ENCODE assay signal across 19 cellular contexts in genomic region chr19:57570707-57571106, GRCh38. TPM values are rescaled to one million over a fixed set of nuclear protein-coding genes. Genes with fewer than 3 reads are reported as not detected.
DNase-seq lines count a peak whose midpoint lies in the region; ATAC-seq and TF ChIP-seq lines count a peak whose summit lies in the region.
"Had no signal": no experiment of that assay in that cellular context is flagged by ENCODE, and none has a peak within 500 bp of the region (broad histone marks: within the 10 kb centered on the region; RNA-seq: fewer than 3 reads in every experiment).

No MANE protein-coding gene starts in this region.

- H3K9me3 ChIP-seq in endodermal cell (ENCODE audit: control insufficient read depth, low read length), result peaks cover 100% of the 10 kb centered on the region
- peaks cover 64% of the 10 kb centered on the region for H3K9me3 ChIP-seq in osteoblast (ENCODE audit: low read depth, low read length)
- peaks cover 37% of the 10 kb centered on the region for H3K9me3 ChIP-seq in HAP-1

- H3K36me3 Mint-ChIP-seq in endodermal cell (ENCODE audit: low read depth), result peaks cover 62% of the 10 kb centered on the region

- peak; percentile 28 for TF ChIP-seq POLR2A in GM18505 (IDR thresholded peaks at IDR 0.05; ENCODE audit: borderline replicate concordance, extremely low read depth, insufficient read depth, insufficient read length)

- no peak overlapping the region for H3K9ac ChIP-seq in endodermal cell (ENCODE audit: extremely low read depth, low read length, poor library complexity, severe bottlenecking)

- in situ Hi-C loops in HAP-1 (cut with MboI; ENCODE audit: low sequenced_read_pairs), result no loop called here

- H3K27ac Mint-ChIP-seq in endodermal cell, result no peak overlapping the region
- H3K27ac Mint-ChIP-seq: CD4-positive, alpha-beta memory T cell had no signal

- no peaks in the 10 kb centered on the region for H4K20me1 ChIP-seq in osteoblast (ENCODE audit: insufficient read depth, low read length)

- H3K4me1 Mint-ChIP-seq in endodermal cell, result no peaks in the 10 kb centered on the region
- H3K4me1 Mint-ChIP-seq: CD4-positive, alpha-beta memory T cell had no signal

- DNase-seq in endodermal cell (peak; percentile 2), putamen (ENCODE audit: low spot score) (peak; percentile 78), osteoblast (ENCODE audit: insufficient read length, low spot score, missing footprints) (no peak), HAP-1 (ENCODE audit: low spot score in 2 of 2) (no peak)
- DNase-seq: C1 segment of cervical spinal cord; Calu3; CD4-positive, alpha-beta memory T cell; COR-L47; DMS53; DMS79 treated with DMSO at 0.1 percent for 48 hours; GF-D8; GOT3; HCEC 1CT had no signal

- no peak overlapping the region for H3K27ac ChIP-seq in endodermal cell (ENCODE audit: low read depth, low read length)
- no peak overlapping the region for H3K27ac ChIP-seq in osteoblast (ENCODE audit: low read depth, low read length)

- peaks cover 100% of the 10 kb centered on the region for H3K9me3 Mint-ChIP-seq in endodermal cell

- H3K4me1 ChIP-seq in endodermal cell (ENCODE audit: control insufficient read depth, insufficient read depth, low read length) (no peaks in the 10 kb centered on the region), osteoblast (ENCODE audit: insufficient read depth, low read length) (no peaks in the 10 kb centered on the region), HAP-1 (no peaks in the 10 kb centered on the region)

- H3K27me3 ChIP-seq in endodermal cell (ENCODE audit: control insufficient read depth, insufficient read depth, low read length, poor library complexity, severe bottlenecking) (no peaks in the 10 kb centered on the region), osteoblast (ENCODE audit: insufficient read depth, low read length) (no peaks in the 10 kb centered on the region), HAP-1 (ENCODE audit: low read depth) (no peaks in the 10 kb centered on the region)

- no peak overlapping the region for H3K4me3 Mint-ChIP-seq in endodermal cell
- H3K4me3 Mint-ChIP-seq: CD4-positive, alpha-beta memory T cell had no signal

- TF ChIP-seq CTCF in endodermal cell (conservative IDR thresholded peaks at IDR 0.05) (no peak), osteoblast (IDR thresholded peaks at IDR 0.05; ENCODE audit: extremely low read depth, low read depth, low read length) (no peak)

- H3K79me2 ChIP-seq in osteoblast (ENCODE audit: insufficient read depth, low read length), result peaks cover 3% of the 10 kb centered on the region

- no peak overlapping the region for H2AFZ ChIP-seq in osteoblast (ENCODE audit: low read length)

- H3K36me3 ChIP-seq in endodermal cell (ENCODE audit: control insufficient read depth, insufficient read depth, low read length) (peaks cover 49% of the 10 kb centered on the region), osteoblast (ENCODE audit: insufficient read depth, low read length) (peaks cover 37% of the 10 kb centered on the region), HAP-1 (replicated peaks) (peaks cover 27% of the 10 kb centered on the region)

- peaks cover 4% of the 10 kb centered on the region for H3K27me3 Mint-ChIP-seq in endodermal cell (ENCODE audit: insufficient read depth)
- H3K27me3 Mint-ChIP-seq: CD4-positive, alpha-beta memory T cell had no signal

- H3K4me2 ChIP-seq in osteoblast (ENCODE audit: insufficient read depth, low read length), result no peak overlapping the region

- H3K4me3 ChIP-seq in endodermal cell (ENCODE audit: low read length), result no peak overlapping the region
- H3K4me3 ChIP-seq in osteoblast (ENCODE audit: insufficient read depth, low read length), result no peak overlapping the region
- no peak overlapping the region for H3K4me3 ChIP-seq in HAP-1

- ATAC-seq in GM18505 (IDR thresholded peaks at IDR 0.05; ENCODE audit: unreplicated experiment) (no peak), HG03280 (IDR thresholded peaks at IDR 0.05; ENCODE audit: unreplicated experiment) (no peak), HG03432 (IDR thresholded peaks at IDR 0.05; ENCODE audit: unreplicated experiment) (no peak)

TF ChIP-seq in PFSK-1, 5 proteins besides CTCF, POLR2A, EP300 and RAD21:
- TF ChIP-seq POLR2AphosphoS5 (IDR thresholded peaks at IDR 0.05; ENCODE audit: low read depth, low read length), result 0 out of 2 replicates have a peak, but pooled peaks have one; percentile 0
- no peak for TF ChIP-seq FOXP2 (optimal IDR thresholded peaks at IDR 0.05; ENCODE audit: borderline replicate concordance, extremely low read depth, extremely low read length, insufficient read depth)
- TF ChIP-seq TAF1 (IDR thresholded peaks at IDR 0.05; ENCODE audit: borderline replicate concordance, insufficient read depth, low read length), result no peak
TF ChIP-seq in PFSK-1: peak in this region for 1.

RNA-seq across cellular contexts. Expression of gene ZNF416, which starts 8.0 kb away (rescaled TPM):
- 1.6 TPM for polyA plus RNA-seq in PFSK-1 (2012; ENCODE audit: insufficient read length, low read depth)
- 1 to 10 TPM; 8.0 to 9.1 TPM for total RNA-seq in endodermal cell
- polyA plus RNA-seq in endodermal cell (2013, experiment 1 of 2), result 6.4 TPM
- 6.7 TPM for polyA plus RNA-seq in endodermal cell (2013, experiment 2 of 2)
- total RNA-seq in osteoblast, result 4.3 and 6.2 TPM in 2 replicates

RNA-seq across cellular contexts. Expression of gene ZNF550, which starts 11.0 kb away (rescaled TPM):
- polyA plus RNA-seq in PFSK-1 (2012; ENCODE audit: insufficient read length, low read depth), result 9.7 TPM
- total RNA-seq in endodermal cell (10 to 100 TPM; 12.3 to 16.2 TPM), osteoblast (6.5 and 7.2 TPM in 2 replicates)
- 9.0 TPM for polyA plus RNA-seq in endodermal cell (2013, experiment 1 of 2)
- 8.9 TPM for polyA plus RNA-seq in endodermal cell (2013, experiment 2 of 2)

RNA-seq across cellular contexts. Expression of gene ZIK1, which starts 13.2 kb away (rescaled TPM):
- polyA plus RNA-seq in PFSK-1 (2012; ENCODE audit: insufficient read length, low read depth), result 1.3 TPM
- 10 to 100 TPM; 15.8 to 25.7 TPM for total RNA-seq in endodermal cell
- 19.9 TPM for polyA plus RNA-seq in endodermal cell (2013, experiment 1 of 2)
- 17.2 TPM for polyA plus RNA-seq in endodermal cell (2013, experiment 2 of 2)
- 11.2 and 11.6 TPM in 2 replicates for total RNA-seq in osteoblast
- total RNA-seq: A172, Calu3, G401 had no signal

RNA-seq across cellular contexts. Expression of gene ZNF530, which starts 29.0 kb away (rescaled TPM):
- polyA plus RNA-seq in PFSK-1 (2012; ENCODE audit: insufficient read length, low read depth), result 2.3 TPM
- 10 to 100 TPM in 1 of 2 donors, 1 to 10 TPM in 1; 5.6 to 10.1 TPM for total RNA-seq in endodermal cell
- polyA plus RNA-seq in endodermal cell (2013, experiment 1 of 2), result 5.6 TPM
- 6.0 TPM for polyA plus RNA-seq in endodermal cell (2013, experiment 2 of 2)
- total RNA-seq in osteoblast, result 4.1 and 4.7 TPM in 2 replicates

RNA-seq across cellular contexts. Expression of gene ZNF134, which starts 43.3 kb away (rescaled TPM):
- 7.4 TPM for polyA plus RNA-seq in PFSK-1 (2012; ENCODE audit: insufficient read length, low read depth)
- total RNA-seq in endodermal cell, result 10 to 100 TPM; 30.8 to 37.5 TPM
- 21.0 TPM for polyA plus RNA-seq in endodermal cell (2013, experiment 1 of 2)
- polyA plus RNA-seq in endodermal cell (2013, experiment 2 of 2), result 21.2 TPM
- total RNA-seq in osteoblast, result 18.5 and 22.1 TPM in 2 replicates

Comparison
In these comparisons a context has a peak if more than half of its experiments do, and no peak if none do; other contexts are left out.
1. DNase-seq: peak in endodermal cell (single experiment) and putamen (single experiment); none in osteoblast (single experiment) and HAP-1 (0 of 2).